In the genomic region with DNA sequence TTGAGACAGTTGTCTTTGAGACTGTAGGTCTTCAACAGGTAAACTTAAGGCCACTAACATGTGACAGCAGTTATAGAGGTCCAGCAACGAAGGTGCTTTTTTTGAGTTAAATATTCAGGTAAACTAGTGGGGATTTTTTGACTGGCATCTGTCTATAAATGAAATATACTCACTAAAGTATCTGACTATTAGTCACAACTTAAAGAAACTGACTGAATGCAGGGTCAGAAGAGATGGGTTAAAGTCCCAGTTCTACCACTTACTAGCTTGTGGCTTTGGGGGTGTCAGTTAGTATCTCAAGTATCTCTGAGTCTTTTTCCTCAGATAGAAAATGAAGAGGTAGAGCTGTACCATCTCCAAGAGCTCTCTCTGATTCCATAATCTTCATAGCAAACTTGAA, we compare ENCODE assay signal across 13 cellular contexts. TPM values are rescaled to one million over a fixed set of nuclear protein-coding genes. Genes with fewer than 3 reads are reported as not detected.
DNase-seq lines count a peak whose midpoint lies in the region; ATAC-seq and TF ChIP-seq lines count a peak whose summit lies in the region.
"Had no signal": no experiment of that assay in that cellular context is flagged by ENCODE, and none has a peak within 500 bp of the region (broad histone marks: within the 10 kb centered on the region; RNA-seq: fewer than 3 reads in every experiment).

No MANE protein-coding gene starts in this region.

- DNase-seq in epithelial cell of prostate (ENCODE audit: low read depth, low spot score), result no peak
- no peak for DNase-seq in GDM1 (lab: John Stamatoyannopoulos, UW)
- DNase-seq in stimulated activated naive B cell treated with anti-CD40 and anti-IgM and Interleukin-4, amounts not matched to agents 10 μg/mL and 1 μg/mL and 100 μg/mL, for 72 hours, result no peak
- no peak for DNase-seq in prostate gland (ENCODE audit: low spot score)
- DNase-seq: hypothalamus, lower lobe of right lung, occipital lobe, T1000 had no signal

- H3K27ac ChIP-seq in epithelial cell of prostate (peak overlapping the region; percentile 73), prostate gland (no peak overlapping the region)
- H3K27ac ChIP-seq: lower lobe of right lung had no signal

- H3K4me1 Mint-ChIP-seq in stimulated activated naive B cell treated with anti-CD40 and anti-IgM and Interleukin-4, amounts not matched to agents 10 μg/mL and 1 μg/mL and 100 μg/mL, for 72 hours, result peaks cover 0 to 2% of the 10 kb centered on the region in 2 donors

- TF ChIP-seq POLR2A in prostate gland (IDR thresholded peaks at IDR 0.05), result no peak

- no peaks in the 10 kb centered on the region for H3K9me3 Mint-ChIP-seq in stimulated activated naive B cell treated with anti-CD40 and anti-IgM and Interleukin-4, amounts not matched to agents 10 μg/mL and 1 μg/mL and 100 μg/mL, for 72 hours
- H3K9me3 Mint-ChIP-seq: CD14-positive monocyte had no signal

- intact Hi-C loops in prostate gland (cut with DNase I), result no loop called here

- H3K4me3 ChIP-seq in prostate gland, result no peak overlapping the region
- H3K4me3 ChIP-seq: lower lobe of right lung had no signal

- H3K27me3 ChIP-seq in prostate gland (replicated peaks; ENCODE audit: insufficient read depth), result no peaks in the 10 kb centered on the region

- H3K9me3 ChIP-seq in prostate gland, result no peaks in the 10 kb centered on the region
- H3K9me3 ChIP-seq: lower lobe of right lung had no signal

- peak; percentile 42 for ATAC-seq in GM18508 (IDR thresholded peaks at IDR 0.05; ENCODE audit: insufficient read depth, unreplicated experiment)
- peak; percentile 36 for ATAC-seq in GM21447 (IDR thresholded peaks at IDR 0.05; ENCODE audit: unreplicated experiment)
- ATAC-seq in HG03442 (IDR thresholded peaks at IDR 0.05; ENCODE audit: unreplicated experiment), result peak; percentile 33
- no peak for ATAC-seq in stimulated activated naive B cell treated with anti-CD40 and anti-IgM and Interleukin-4, amounts not matched to agents 10 μg/mL and 1 μg/mL and 100 μg/mL, for 72 hours (replicated peaks)
- no peak for ATAC-seq in HG02885 (IDR thresholded peaks at IDR 0.05; ENCODE audit: poor library complexity, unreplicated experiment)

- no peaks in the 10 kb centered on the region for H3K27me3 Mint-ChIP-seq in stimulated activated naive B cell treated with anti-CD40 and anti-IgM and Interleukin-4, amounts not matched to agents 10 μg/mL and 1 μg/mL and 100 μg/mL, for 72 hours

- no peak overlapping the region for H3K27ac Mint-ChIP-seq in stimulated activated naive B cell treated with anti-CD40 and anti-IgM and Interleukin-4, amounts not matched to agents 10 μg/mL and 1 μg/mL and 100 μg/mL, for 72 hours

- WGBS in prostate gland, result 86% methylated on average over 1 of the region's 1 CpG

- no peak overlapping the region for H3K4me3 Mint-ChIP-seq in stimulated activated naive B cell treated with anti-CD40 and anti-IgM and Interleukin-4, amounts not matched to agents 10 μg/mL and 1 μg/mL and 100 μg/mL, for 72 hours
- H3K4me3 Mint-ChIP-seq: CD14-positive monocyte had no signal

- H3K36me3 Mint-ChIP-seq in stimulated activated naive B cell treated with anti-CD40 and anti-IgM and Interleukin-4, amounts not matched to agents 10 μg/mL and 1 μg/mL and 100 μg/mL, for 72 hours, result peaks cover 28 to 57% of the 10 kb centered on the region in 2 donors

- H3K36me3 ChIP-seq in prostate gland, result no peaks in the 10 kb centered on the region

- TF ChIP-seq CTCF in prostate gland (IDR thresholded peaks at IDR 0.05), result no peak

- H3K4me1 ChIP-seq in prostate gland (replicated peaks), result no peaks in the 10 kb centered on the region
- H3K4me1 ChIP-seq: lower lobe of right lung had no signal

RNA-seq across cellular contexts. Expression of gene MIX23, which starts 18.0 kb away (rescaled TPM):
- total RNA-seq in prostate gland, result 10 to 100 TPM; 13.8 to 16.8 TPM

RNA-seq across cellular contexts. Expression of gene FAM162A, which starts 18.9 kb away (rescaled TPM):
- total RNA-seq in prostate gland, result 10 to 100 TPM; 12.9 to 87.9 TPM

RNA-seq across cellular contexts. Expression of gene CSTA, which starts 40.0 kb away (rescaled TPM):
- 10 to 100 TPM; 14.5 to 25.7 TPM for total RNA-seq in prostate gland
- total RNA-seq: occipital lobe had no signal

RNA-seq across cellular contexts. Expression of gene WDR5B, which starts 50.8 kb away (rescaled TPM):
- 1 to 10 TPM; 4.5 to 6.5 TPM for total RNA-seq in prostate gland

Comparison
In these comparisons a context has a peak if more than half of its experiments do, and no peak if none do; other contexts are left out.
1. ATAC-seq: peak in GM18508 (single experiment), GM21447 (single experiment) and HG03442 (single experiment); none in stimulated activated naive B cell treated with anti-CD40 and anti-IgM and Interleukin-4, amounts not matched to agents 10 μg/mL and 1 μg/mL and 100 μg/mL, for 72 hours (0 of 2) and HG02885 (single experiment).